Comparison of ENCODE assay signal across 1 cellular context in genomic region chr15:85155360-85155759, GRCh38.
TF ChIP-seq lines count a peak whose summit lies in the region.

No MANE protein-coding gene starts in this region.

TF ChIP-seq in SK-N-SH, 30 proteins besides CTCF, POLR2A, EP300 and RAD21 (continued from another document):
- TF ChIP-seq REST (IDR thresholded peaks at IDR 0.05; ENCODE audit: low read depth, low read length) (no peak), ZBTB33 (IDR thresholded peaks at IDR 0.05; ENCODE audit: borderline replicate concordance, low read depth) (no peak), PBX3 (IDR thresholded peaks at IDR 0.05) (no peak), USF2 (IDR thresholded peaks at IDR 0.05; ENCODE audit: borderline replicate concordance, low read depth, low read length) (no peak), USF1 (IDR thresholded peaks at IDR 0.05; ENCODE audit: borderline replicate concordance, low read depth) (no peak), RFX5 (IDR thresholded peaks at IDR 0.05; ENCODE audit: low read length) (no peak)
